In the genomic region with DNA sequence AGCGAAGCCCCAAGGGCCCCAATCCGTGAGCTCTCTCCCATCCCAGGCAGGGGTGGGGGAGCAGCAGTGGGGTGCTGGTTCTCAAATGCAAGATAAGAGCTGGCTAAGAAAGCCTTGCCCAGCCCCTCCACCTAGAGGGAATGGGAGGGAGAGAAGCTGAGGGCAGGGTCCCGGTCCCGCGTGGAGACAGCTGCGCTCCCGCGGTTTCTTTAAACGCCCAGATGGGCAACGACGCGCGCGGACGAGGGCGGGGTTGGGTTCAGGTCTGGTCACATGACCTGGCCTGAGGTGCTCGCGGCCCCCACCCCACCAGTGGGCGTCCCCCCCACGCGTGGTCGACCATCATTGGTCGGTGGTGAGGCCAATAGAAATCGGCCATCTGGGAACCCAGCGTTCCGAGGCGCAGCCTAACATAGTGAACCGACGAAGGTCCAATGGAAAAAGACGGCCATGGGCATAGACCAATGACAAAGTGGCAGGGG, we compare ENCODE assay signal across 8 cellular contexts. TPM values are rescaled to one million over a fixed set of nuclear protein-coding genes. Genes with fewer than 3 reads are reported as not detected.
DNase-seq lines count a peak whose midpoint lies in the region; ATAC-seq and TF ChIP-seq lines count a peak whose summit lies in the region.

No MANE protein-coding gene starts in this region.

- H3K9me3 ChIP-seq in HAP-1 (no peaks in the 10 kb centered on the region), RWPE2 (ENCODE audit: severe bottlenecking) (no peaks in the 10 kb centered on the region)
- H3K9me3 ChIP-seq in naive thymus-derived CD4-positive, alpha-beta T cell (ENCODE audit: control insufficient read depth in 2 of 3, low read length in 3 of 3): no peaks in the 10 kb centered on the region

- peak overlapping the region; percentile 88 for H3K27ac ChIP-seq in RWPE2 (ENCODE audit: poor library complexity, severe bottlenecking)
- H3K27ac ChIP-seq in naive thymus-derived CD4-positive, alpha-beta T cell (ENCODE audit: low read depth, low read length): peak overlapping the region; percentile 94

- no peaks in the 10 kb centered on the region for H3K27me3 ChIP-seq in HAP-1 (ENCODE audit: low read depth)
- no peaks in the 10 kb centered on the region for H3K27me3 ChIP-seq in RWPE2 (ENCODE audit: insufficient read depth, poor library complexity, severe bottlenecking)
- no peaks in the 10 kb centered on the region for H3K27me3 ChIP-seq in naive thymus-derived CD4-positive, alpha-beta T cell (ENCODE audit: control insufficient read depth in 2 of 2, insufficient read depth in 2 of 2, low read length in 2 of 2)

- H3K27me3 Mint-ChIP-seq in naive thymus-derived CD4-positive, alpha-beta T cell: no peaks in the 10 kb centered on the region
- no peaks in the 10 kb centered on the region for H3K27me3 Mint-ChIP-seq in stimulated activated memory B cell treated with anti-CD40 and anti-IgM and Interleukin-4, amounts not matched to agents 10 μg/mL and 1 μg/mL and 100 μg/mL, for 72 hours

- peaks cover 34 to 76% (median 57%) of the 10 kb centered on the region in 7 donors for H3K4me1 Mint-ChIP-seq in naive thymus-derived CD4-positive, alpha-beta T cell
- peaks cover 69% of the 10 kb centered on the region for H3K4me1 Mint-ChIP-seq in stimulated activated memory B cell treated with anti-CD40 and anti-IgM and Interleukin-4, amounts not matched to agents 10 μg/mL and 1 μg/mL and 100 μg/mL, for 72 hours

- H3K36me3 Mint-ChIP-seq in naive thymus-derived CD4-positive, alpha-beta T cell: peaks cover 7 to 37% (median 24%) of the 10 kb centered on the region in 5 donors
- H3K36me3 Mint-ChIP-seq in stimulated activated memory B cell treated with anti-CD40 and anti-IgM and Interleukin-4, amounts not matched to agents 10 μg/mL and 1 μg/mL and 100 μg/mL, for 72 hours: peaks cover 47% of the 10 kb centered on the region

- POLR2A ChIA-PET in naive thymus-derived CD4-positive, alpha-beta T cell (lab: Charles Lee): interaction anchor here (0.7 to 3.3 kb wide), 17 partner anchors 8 to 165 kb away, joined by 3 to 34 read pairs (median 7); a partner anchor contains a TSS

- DNase-seq in Daoy (ENCODE audit: low read depth) (peak; percentile 99), HAP-1 (ENCODE audit: low spot score in 2 of 2) (peak; percentile 98 to 100), M059J (ENCODE audit: low read depth) (peak; percentile 99), RWPE2 (ENCODE audit: low spot score) (peak; percentile 99), fibroblast of peridontal ligament (ENCODE audit: extremely low read depth) (peak; percentile 99)
- DNase-seq in activated effector memory CD4-positive, alpha-beta T cell treated with Interleukin-2 at 50 U/mL for 16 hours: peak; percentile 99
- peak; percentile 93 to 100 (median 99) for DNase-seq in naive thymus-derived CD4-positive, alpha-beta T cell

- peak overlapping the region; percentile 100 for H3K4me3 ChIP-seq in HAP-1
- peak overlapping the region; percentile 94 for H3K4me3 ChIP-seq in RWPE2 (ENCODE audit: severe bottlenecking)
- H3K4me3 ChIP-seq in naive thymus-derived CD4-positive, alpha-beta T cell (ENCODE audit: low read length): peak overlapping the region; percentile 90

- in situ Hi-C loops in HAP-1 (cut with MboI; ENCODE audit: low sequenced_read_pairs): no loop called here

- peaks cover 0 to 4% (median 0%) of the 10 kb centered on the region in 11 donors for H3K9me3 Mint-ChIP-seq in naive thymus-derived CD4-positive, alpha-beta T cell
- no peaks in the 10 kb centered on the region for H3K9me3 Mint-ChIP-seq in stimulated activated memory B cell treated with anti-CD40 and anti-IgM and Interleukin-4, amounts not matched to agents 10 μg/mL and 1 μg/mL and 100 μg/mL, for 72 hours

- intact Hi-C loops in naive thymus-derived CD4-positive, alpha-beta T cell (cut with micrococcal nuclease): loop anchor here (1.0 to 10.0 kb wide), 13 partner anchors 8 to 1433 kb away; a partner anchor contains a TSS

- H3K4me3 Mint-ChIP-seq in naive thymus-derived CD4-positive, alpha-beta T cell: peak overlapping the region; percentile 90 to 99 (median 98)
- H3K4me3 Mint-ChIP-seq in stimulated activated memory B cell treated with anti-CD40 and anti-IgM and Interleukin-4, amounts not matched to agents 10 μg/mL and 1 μg/mL and 100 μg/mL, for 72 hours: peak overlapping the region; percentile 99

- peaks cover 51% of the 10 kb centered on the region for H3K36me3 ChIP-seq in HAP-1 (replicated peaks)
- H3K36me3 ChIP-seq in RWPE2 (ENCODE audit: low read depth): peaks cover 46% of the 10 kb centered on the region
- peaks cover 9 to 50% (median 25%) of the 10 kb centered on the region in 3 experiments for H3K36me3 ChIP-seq in naive thymus-derived CD4-positive, alpha-beta T cell (ENCODE audit: control insufficient read depth in 2 of 3, insufficient read depth in 3 of 3, low read length in 3 of 3)

- CTCF ChIA-PET in naive thymus-derived CD4-positive, alpha-beta T cell (lab: Charles Lee): interaction anchor here (1.1 to 1.6 kb wide), 4 partner anchors 15 to 53 kb away, joined by 3 to 7 read pairs (median 4); a partner anchor contains a TSS

- H3K4me1 ChIP-seq in HAP-1 (peaks cover 31% of the 10 kb centered on the region), RWPE2 (ENCODE audit: insufficient read depth, poor library complexity, severe bottlenecking) (peaks cover 18% of the 10 kb centered on the region)
- H3K4me1 ChIP-seq in naive thymus-derived CD4-positive, alpha-beta T cell (ENCODE audit: control insufficient read depth in 2 of 2, insufficient read depth in 2 of 2, low read length in 2 of 2): peaks cover 34 to 41% of the 10 kb centered on the region in 2 donors

- no peak for TF ChIP-seq CTCF in RWPE2 (IDR thresholded peaks at IDR 0.05; ENCODE audit: poor library complexity, severe bottlenecking)

- peak overlapping the region; percentile 93 to 98 (median 96) for H3K27ac Mint-ChIP-seq in naive thymus-derived CD4-positive, alpha-beta T cell
- H3K27ac Mint-ChIP-seq in stimulated activated memory B cell treated with anti-CD40 and anti-IgM and Interleukin-4, amounts not matched to agents 10 μg/mL and 1 μg/mL and 100 μg/mL, for 72 hours: peak overlapping the region; percentile 98

- peak; percentile 92 for ATAC-seq in RWPE2 (ENCODE audit: low read depth)
- ATAC-seq in naive thymus-derived CD4-positive, alpha-beta T cell: peak; percentile 94
- ATAC-seq in stimulated activated memory B cell treated with anti-CD40 and anti-IgM and Interleukin-4, amounts not matched to agents 10 μg/mL and 1 μg/mL and 100 μg/mL, for 72 hours: peak; percentile 97

RNA-seq across cellular contexts. Expression of a gene that starts 0.3 kb away (rescaled TPM):
- 961 and 1,048 TPM in 2 replicates for total RNA-seq in Daoy (2014; rRNA removed; shearing (Covaris generic))
- 2,061 and 2,975 TPM in 2 replicates for total RNA-seq in M059J (2014; rRNA removed; shearing (Covaris generic))
- total RNA-seq in naive thymus-derived CD4-positive, alpha-beta T cell: 1,000 to 10,000 TPM in 1 of 5 experiments, 100 to 1,000 TPM in 4; 449 to 1,130 (median 502) TPM
- 100 to 1,000 TPM; 142 to 155 TPM for polyA plus RNA-seq in naive thymus-derived CD4-positive, alpha-beta T cell

RNA-seq across cellular contexts. Expression of a gene that starts 4.6 kb away (rescaled TPM):
- total RNA-seq in Daoy (2014; rRNA removed; shearing (Covaris generic)): 105 and 122 TPM in 2 replicates
- total RNA-seq in M059J (2014; rRNA removed; shearing (Covaris generic)): 67.2 and 86.6 TPM in 2 replicates
- total RNA-seq in naive thymus-derived CD4-positive, alpha-beta T cell: 100 to 1,000 TPM in 1 of 5 experiments, 10 to 100 TPM in 4; 25.9 to 109 (median 52.6) TPM
- polyA plus RNA-seq in naive thymus-derived CD4-positive, alpha-beta T cell: 10 to 100 TPM; 58.0 to 88.3 TPM

RNA-seq across cellular contexts. Expression of a gene that starts 7.6 kb away (rescaled TPM):
- total RNA-seq in Daoy (2014; rRNA removed; shearing (Covaris generic)): 125 and 151 TPM in 2 replicates
- total RNA-seq in M059J (2014; rRNA removed; shearing (Covaris generic)): 156 and 205 TPM in 2 replicates
- total RNA-seq in naive thymus-derived CD4-positive, alpha-beta T cell: 100 to 1,000 TPM in 2 of 5 experiments, 10 to 100 TPM in 3; 75.0 to 111 (median 96.4) TPM
- polyA plus RNA-seq in naive thymus-derived CD4-positive, alpha-beta T cell: 10 to 100 TPM; 85.5 to 87.2 TPM

RNA-seq across cellular contexts. Expression of a gene that starts 18.9 kb away (rescaled TPM):
- total RNA-seq in Daoy (2014; rRNA removed; shearing (Covaris generic)): 75.8 and 80.8 TPM in 2 replicates
- total RNA-seq in M059J (2014; rRNA removed; shearing (Covaris generic)): 48.1 and 54.0 TPM in 2 replicates
- 10 to 100 TPM in 4 of 5 experiments, 1 to 10 TPM in 1; 8.5 to 17.0 (median 13.8) TPM for total RNA-seq in naive thymus-derived CD4-positive, alpha-beta T cell
- polyA plus RNA-seq in naive thymus-derived CD4-positive, alpha-beta T cell: 10 to 100 TPM; 58.1 to 60.3 TPM

RNA-seq across cellular contexts. Expression of a gene that starts 19.0 kb away (rescaled TPM):
- 0.63 TPM in 1 of 2 replicates, not detected in the other for total RNA-seq in Daoy (2014; rRNA removed; shearing (Covaris generic))
- total RNA-seq in M059J (2014; rRNA removed; shearing (Covaris generic)): 0.20 and 0.34 TPM in 2 replicates
- total RNA-seq in naive thymus-derived CD4-positive, alpha-beta T cell: 1 to 10 TPM in 3 of 5 experiments, under 1 TPM in 1, not detected in 1; 0.78 to 3.3 (median 2.3) TPM
- polyA plus RNA-seq in naive thymus-derived CD4-positive, alpha-beta T cell: 1 to 10 TPM in 1 of 2 donors, not detected in 1; 1.4 TPM

Comparison
In these comparisons a context has a peak if more than half of its experiments do, and no peak if none do; other contexts are left out.
1. Peak in every context shown above with its lines: DNase-seq, ATAC-seq, H3K4me3 ChIP-seq and H3K27ac ChIP-seq.